ENCODE assay signal across 8 cellular contexts in genomic region chr5:35803221-35803651, GRCh38. TPM values are rescaled to one million over a fixed set of nuclear protein-coding genes. Genes with fewer than 3 reads are reported as not detected.
DNase-seq lines count a peak whose midpoint lies in the region; ATAC-seq and TF ChIP-seq lines count a peak whose summit lies in the region.

No MANE protein-coding gene starts in this region.

- no peaks in the 10 kb centered on the region for H3K36me3 ChIP-seq in suprapubic skin

- ATAC-seq in GM21737 (IDR thresholded peaks at IDR 0.05; ENCODE audit: unreplicated experiment), result no peak
- no peak for ATAC-seq in HG03442 (IDR thresholded peaks at IDR 0.05; ENCODE audit: unreplicated experiment)
- no peak for ATAC-seq in GM18517 (IDR thresholded peaks at IDR 0.05; ENCODE audit: unreplicated experiment)

- no peak for TF ChIP-seq EP300 in suprapubic skin (IDR thresholded peaks at IDR 0.05)

- no peaks in the 10 kb centered on the region for H3K4me1 ChIP-seq in suprapubic skin

- WGBS in suprapubic skin, result 30% methylated on average over 3 of the region's 3 CpGs

- TF ChIP-seq POLR2A in suprapubic skin (IDR thresholded peaks at IDR 0.05), result no peak

- no peaks in the 10 kb centered on the region for H3K9me3 ChIP-seq in suprapubic skin

- TF ChIP-seq CTCF in suprapubic skin (IDR thresholded peaks at IDR 0.05), result no peak

- H3K27me3 ChIP-seq in suprapubic skin, result no peaks in the 10 kb centered on the region

- peak; percentile 93 for DNase-seq in DMS79 (lab: John Stamatoyannopoulos, UW)
- DNase-seq in NCI-H2029 treated with DMSO at 0.1 percent for 48 hours (lab: John Stamatoyannopoulos, UW), result peak; percentile 52
- peak in 56 of 58 donors; percentile 9 to 90 (median 66) for DNase-seq in anterior cingulate cortex (lab: John Stamatoyannopoulos, UW)
- peak; percentile 66 for DNase-seq in inferior parietal cortex (ENCODE audit: extremely low spot score)
- DNase-seq in suprapubic skin (ENCODE audit: low spot score in 2 of 2), result no peak

- no peak overlapping the region for H3K4me3 ChIP-seq in suprapubic skin

- H3K27ac ChIP-seq in suprapubic skin, result no peak overlapping the region

RNA-seq across cellular contexts. Expression of gene IL7R, which starts 53.5 kb away (rescaled TPM):
- 1 to 10 TPM in 3 of 4 donors, under 1 TPM in 1; 0.73 to 7.1 (median 4.2) TPM for total RNA-seq in suprapubic skin

Comparison
In these comparisons a context has a peak if more than half of its experiments do, and no peak if none do; other contexts are left out.
1. DNase-seq: peak in DMS79 (single experiment), NCI-H2029 treated with DMSO at 0.1 percent for 48 hours (single experiment), anterior cingulate cortex (56 of 58) and inferior parietal cortex (single experiment); none in suprapubic skin (0 of 2).